ENCODE assay signal across 12 cellular contexts in the genomic region with DNA sequence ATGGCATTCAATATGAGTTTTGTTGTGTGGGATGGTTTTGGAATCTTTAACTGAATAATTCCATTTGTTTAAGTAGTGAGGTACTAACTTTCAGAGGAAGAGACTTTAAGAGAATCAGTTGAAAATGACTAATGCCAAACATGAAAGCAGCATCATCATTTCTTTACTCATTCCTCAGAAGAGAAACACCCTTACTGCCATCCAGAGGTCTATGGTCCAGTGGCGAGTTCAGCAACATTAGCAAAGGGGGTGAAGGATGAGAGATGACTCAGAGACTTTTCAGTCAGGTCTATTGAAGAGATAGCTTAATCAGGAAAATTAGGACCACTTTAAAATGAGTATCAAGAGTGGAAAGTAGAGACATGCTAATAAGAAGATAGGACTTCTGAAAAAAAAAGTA.
A peak's percentile ranks its signal among the peaks of the same experiment; 100 is the strongest.
DNase-seq lines count a peak whose midpoint lies in the region; ATAC-seq and TF ChIP-seq lines count a peak whose summit lies in the region.
"Had no signal": no experiment of that assay in that cellular context is flagged by ENCODE, and none has a peak within 500 bp of the region (broad histone marks: within the 10 kb centered on the region; RNA-seq: fewer than 3 reads in every experiment).

No MANE protein-coding gene starts in this region.

- no peaks in the 10 kb centered on the region for H3K4me1 Mint-ChIP-seq in activated CD4-positive, alpha-beta memory T cell treated with anti-CD3 and anti-CD28 coated beads for 36 hours (ENCODE audit: low read depth)

- H3K4me1 ChIP-seq in adipocyte (ENCODE audit: control insufficient read depth, insufficient read depth, low read length) = no peaks in the 10 kb centered on the region
- H3K4me1 ChIP-seq: ascending aorta, esophagus squamous epithelium had no signal

- no peak overlapping the region for H3K9ac ChIP-seq in adipocyte (ENCODE audit: low read length)
- H3K9ac ChIP-seq: KMS-11 had no signal

- WGBS in lower leg skin, 2 donors = 82 to 95% methylated on average over 1 of the region's 1 CpG

- H3K4me3 Mint-ChIP-seq in activated CD4-positive, alpha-beta memory T cell treated with anti-CD3 and anti-CD28 coated beads for 36 hours = no peak overlapping the region

- no peaks in the 10 kb centered on the region for H3K36me3 Mint-ChIP-seq in activated CD4-positive, alpha-beta memory T cell treated with anti-CD3 and anti-CD28 coated beads for 36 hours

- H3K27ac Mint-ChIP-seq in activated CD4-positive, alpha-beta memory T cell treated with anti-CD3 and anti-CD28 coated beads for 36 hours = no peak overlapping the region

- no peaks in the 10 kb centered on the region for H3K27me3 Mint-ChIP-seq in activated CD4-positive, alpha-beta memory T cell treated with anti-CD3 and anti-CD28 coated beads for 36 hours

- no peaks in the 10 kb centered on the region for H3K9me3 Mint-ChIP-seq in activated CD4-positive, alpha-beta memory T cell treated with anti-CD3 and anti-CD28 coated beads for 36 hours

- no peaks in the 10 kb centered on the region for H3K36me3 ChIP-seq in adipocyte (ENCODE audit: control insufficient read depth, insufficient read depth, low read length, severe bottlenecking)
- H3K36me3 ChIP-seq: ascending aorta, esophagus squamous epithelium had no signal

- DNase-seq in AG09319 (ENCODE audit: extremely low read depth, low read depth) (peak; percentile 0), adipocyte (ENCODE audit: low read depth) (peak; percentile 26), DMS153 (lab: John Stamatoyannopoulos, UW) (no peak), lower leg skin (ENCODE audit: low spot score in 2 of 2) (no peak)
- no peak for DNase-seq in activated CD4-positive, alpha-beta memory T cell treated with anti-CD3 and anti-CD28 coated beads for 36 hours
- DNase-seq: esophagus squamous epithelium had no signal

- TF ChIP-seq POLR2A in lower leg skin (IDR thresholded peaks at IDR 0.05) = no peak

- CTCF ChIA-PET in activated CD4-positive, alpha-beta memory T cell treated with anti-CD3 and anti-CD28 coated beads for 36 hours (lab: Charles Lee) = no interaction called here

- H3K4me3 ChIP-seq in adipocyte (ENCODE audit: low read length) = no peak overlapping the region
- H3K4me3 ChIP-seq in lower leg skin (ENCODE audit: low read depth, poor library complexity, severe bottlenecking) = no peak overlapping the region
- H3K4me3 ChIP-seq: ascending aorta, esophagus squamous epithelium had no signal

- no peaks in the 10 kb centered on the region for H3K9me3 ChIP-seq in adipocyte (ENCODE audit: control insufficient read depth, low read length)
- H3K9me3 ChIP-seq: ascending aorta, esophagus squamous epithelium had no signal

- ATAC-seq in GM19395 (IDR thresholded peaks at IDR 0.05; ENCODE audit: unreplicated experiment) = peak; percentile 58
- peak; percentile 47 for ATAC-seq in HG03045 (IDR thresholded peaks at IDR 0.05; ENCODE audit: unreplicated experiment)
- no peak for ATAC-seq in esophagus mucosa
- ATAC-seq: HCT116 had no signal

- TF ChIP-seq CTCF in AG09319 (IDR thresholded peaks at IDR 0.05; ENCODE audit: low read depth, low read length) = peak; percentile 25
- no peak for TF ChIP-seq CTCF in lower leg skin (IDR thresholded peaks at IDR 0.05)

- no peaks in the 10 kb centered on the region for H3K27me3 ChIP-seq in adipocyte (replicated peaks; ENCODE audit: control insufficient read depth, insufficient read depth, low read length)
- H3K27me3 ChIP-seq: ascending aorta, esophagus squamous epithelium had no signal

- POLR2A ChIA-PET in activated CD4-positive, alpha-beta memory T cell treated with anti-CD3 and anti-CD28 coated beads for 36 hours (lab: Charles Lee) = no interaction called here

- intact Hi-C loops in activated CD4-positive, alpha-beta memory T cell treated with anti-CD3 and anti-CD28 coated beads for 36 hours (cut with micrococcal nuclease) = loop anchor here (5.0 kb wide), 1 partner anchor 148 kb away; no protein-coding TSS in a partner anchor
- intact Hi-C loops in lower leg skin (cut with DNase I; ENCODE audit: low total_unique reads) = no loop called here

Comparison
In these comparisons a context has a peak if more than half of its experiments do, and no peak if none do; other contexts are left out.
1. DNase-seq: peak in AG09319 (single experiment) and adipocyte (single experiment); none in DMS153 (single experiment), activated CD4-positive, alpha-beta memory T cell treated with anti-CD3 and anti-CD28 coated beads for 36 hours (single experiment) and lower leg skin (0 of 2).